8 cellular contexts compared by ENCODE assay signal in the genomic region with DNA sequence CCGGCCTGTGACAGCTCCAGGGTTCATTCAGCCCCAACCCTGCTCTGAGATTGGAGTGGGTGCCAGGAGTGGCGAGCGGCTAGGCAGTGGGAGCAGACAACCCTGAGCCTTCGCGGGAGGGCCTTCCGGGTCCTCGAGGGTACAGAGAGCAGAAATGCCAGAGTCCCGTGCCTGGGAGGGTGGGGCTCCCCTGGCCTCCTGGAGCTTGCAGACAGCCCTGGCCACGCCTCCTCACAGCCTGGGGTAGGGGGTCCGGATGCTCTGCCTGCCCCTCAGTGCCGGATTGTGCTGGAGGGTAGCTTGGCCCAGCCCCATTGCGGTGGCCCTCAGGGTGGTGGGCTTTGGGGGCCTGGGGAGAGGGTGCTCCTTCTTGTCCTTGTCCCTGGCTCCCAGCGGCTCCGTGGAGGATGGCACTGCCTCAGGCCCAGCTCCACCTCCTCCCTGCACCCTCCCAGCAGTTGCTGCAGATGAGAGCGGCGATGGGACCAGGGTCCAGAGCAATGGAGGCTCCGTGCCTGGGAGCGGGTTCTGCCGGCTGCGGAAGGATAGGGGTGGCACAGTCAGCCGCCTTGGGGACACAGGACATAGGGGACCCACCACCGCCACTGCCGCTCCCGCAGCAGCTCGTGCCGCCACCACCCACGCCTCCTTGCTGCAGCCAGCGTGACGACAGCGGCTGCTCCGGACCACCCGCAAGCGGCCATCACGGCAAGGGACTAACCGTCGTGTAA. TPM values are rescaled to one million over a fixed set of nuclear protein-coding genes. Genes with fewer than 3 reads are reported as not detected.
DNase-seq lines count a peak whose midpoint lies in the region; ATAC-seq and TF ChIP-seq lines count a peak whose summit lies in the region.

No MANE protein-coding gene starts in this region.

- no peak overlapping the region for H3K27ac Mint-ChIP-seq in effector memory CD8-positive, alpha-beta T cell
- H3K27ac Mint-ChIP-seq in naive thymus-derived CD8-positive, alpha-beta T cell = peak overlapping the region in 1 of 10 donors; percentile 15

- H3K36me3 Mint-ChIP-seq in effector memory CD8-positive, alpha-beta T cell (ENCODE audit: insufficient read depth) = no peaks in the 10 kb centered on the region
- no peaks in the 10 kb centered on the region for H3K36me3 Mint-ChIP-seq in naive thymus-derived CD8-positive, alpha-beta T cell

- H3K27me3 Mint-ChIP-seq in effector memory CD8-positive, alpha-beta T cell = peaks cover 18 to 30% of the 10 kb centered on the region in 2 donors
- peaks cover 18 to 61% (median 32%) of the 10 kb centered on the region in 5 donors for H3K27me3 Mint-ChIP-seq in naive thymus-derived CD8-positive, alpha-beta T cell

- no peak for TF ChIP-seq CTCF in GM12864 (IDR thresholded peaks at IDR 0.05; ENCODE audit: low read depth, low read length, missing control alignments)

- peak overlapping the region; percentile 51 to 54 for H3K4me3 Mint-ChIP-seq in effector memory CD8-positive, alpha-beta T cell
- H3K4me3 Mint-ChIP-seq in naive thymus-derived CD8-positive, alpha-beta T cell = peak overlapping the region; percentile 46 to 72 (median 64)

- POLR2A ChIA-PET in naive thymus-derived CD8-positive, alpha-beta T cell (lab: Charles Lee) = no interaction called here

- peak overlapping the region; percentile 32 for H3K4me3 ChIP-seq in GM12864 (ENCODE audit: low read depth, low read length)

- peak; percentile 62 for ATAC-seq in GM21526 (IDR thresholded peaks at IDR 0.05; ENCODE audit: low FRiP score, unreplicated experiment)
- no peak for ATAC-seq in effector memory CD8-positive, alpha-beta T cell (replicated peaks)
- ATAC-seq in naive thymus-derived CD8-positive, alpha-beta T cell = peak; percentile 49 to 51

- no peak for DNase-seq in GM12864 (ENCODE audit: low read depth)
- DNase-seq in NCI-H774 (lab: John Stamatoyannopoulos, UW) = peak; percentile 43
- DNase-seq in effector memory CD8-positive, alpha-beta T cell = no peak
- DNase-seq in naive thymus-derived CD8-positive, alpha-beta T cell = peak in 1 of 10 donors; percentile 7
- no peak for DNase-seq in superior temporal gyrus (ENCODE audit: extremely low spot score)
- no peak for DNase-seq in amniotic stem cell (lab: John Stamatoyannopoulos, UW)
- DNase-seq in A172 (ENCODE audit: low spot score) = no peak

- peaks cover 0 to 5% of the 10 kb centered on the region in 2 donors for H3K4me1 Mint-ChIP-seq in effector memory CD8-positive, alpha-beta T cell (ENCODE audit: low read depth in 2 of 2)
- peaks cover 1 to 13% (median 9%) of the 10 kb centered on the region in 4 donors for H3K4me1 Mint-ChIP-seq in naive thymus-derived CD8-positive, alpha-beta T cell

- H3K9me3 Mint-ChIP-seq in effector memory CD8-positive, alpha-beta T cell = no peaks in the 10 kb centered on the region
- no peaks in the 10 kb centered on the region for H3K9me3 Mint-ChIP-seq in naive thymus-derived CD8-positive, alpha-beta T cell

RNA-seq across cellular contexts. Expression of a gene that starts 34.9 kb away (rescaled TPM):
- total RNA-seq in naive thymus-derived CD8-positive, alpha-beta T cell = not detected
- not detected for polyA plus RNA-seq in naive thymus-derived CD8-positive, alpha-beta T cell
- total RNA-seq in A172 (2014; rRNA removed; shearing (Covaris generic)) = not detected in 2 replicates

RNA-seq across cellular contexts. Expression of a gene that starts 39.2 kb away (rescaled TPM):
- 1 to 10 TPM; 7.9 to 8.9 TPM for total RNA-seq in naive thymus-derived CD8-positive, alpha-beta T cell
- polyA plus RNA-seq in naive thymus-derived CD8-positive, alpha-beta T cell = 10 to 100 TPM in 1 of 3 donors, 1 to 10 TPM in 2; 5.8 to 10.8 (median 9.1) TPM
- total RNA-seq in A172 (2014; rRNA removed; shearing (Covaris generic)) = 1.1 and 2.1 TPM in 2 replicates

RNA-seq across cellular contexts. Expression of a gene that starts 49.4 kb away (rescaled TPM):
- not detected for total RNA-seq in naive thymus-derived CD8-positive, alpha-beta T cell
- polyA plus RNA-seq in naive thymus-derived CD8-positive, alpha-beta T cell = not detected
- not detected in 2 replicates for total RNA-seq in A172 (2014; rRNA removed; shearing (Covaris generic))

RNA-seq across cellular contexts. Expression of a gene that starts 53.2 kb away (rescaled TPM):
- not detected for total RNA-seq in naive thymus-derived CD8-positive, alpha-beta T cell
- polyA plus RNA-seq in naive thymus-derived CD8-positive, alpha-beta T cell = not detected
- total RNA-seq in A172 (2014; rRNA removed; shearing (Covaris generic)) = not detected in 2 replicates
